1 cellular context compared by ENCODE assay signal in genomic region chr2:10043256-10043905, GRCh38.
TF ChIP-seq lines count a peak whose summit lies in the region.

Gene KLF11 (plus strand): TSS chr2:10043550. CDS start chr2:10043717, 167 bp downstream.

TF ChIP-seq in K562, 482 proteins besides CTCF, POLR2A, EP300 and RAD21 (continued from another document and continues in another):
- peak; percentile 67; the same call in 1 of the 2 replicates for TF ChIP-seq THAP12 (CRISPR knock-in tag; IDR thresholded peaks at IDR 0.05)
- no peak for TF ChIP-seq ZBTB2 (IDR thresholded peaks at IDR 0.05)
- peak; percentile 93 for TF ChIP-seq ZBTB1 (CRISPR knock-in tag; IDR thresholded peaks at IDR 0.05; ENCODE audit: borderline replicate concordance, low read depth)
- TF ChIP-seq XRCC3 (IDR thresholded peaks at IDR 0.05), result no peak
- TF ChIP-seq CBX1 (IDR thresholded peaks at IDR 0.05; ENCODE audit: low read depth), result no peak
- peak; percentile 22; the same call in 1 of the 2 replicates for TF ChIP-seq MXI1 (IDR thresholded peaks at IDR 0.05; ENCODE audit: low read depth, low read length)
- no peak for TF ChIP-seq NR2F6 (CRISPR knock-in tag; IDR thresholded peaks at IDR 0.05)
- no peak for TF ChIP-seq HCFC1 (IDR thresholded peaks at IDR 0.05; ENCODE audit: low read depth, low read length)
- no peak; the same call in 1 of the 2 replicates for TF ChIP-seq NCOR1 (IDR thresholded peaks at IDR 0.05)
- no peak for TF ChIP-seq SMARCB1 (IDR thresholded peaks at IDR 0.05; ENCODE audit: insufficient read length, low read depth)
- no peak for TF ChIP-seq DACH1 (IDR thresholded peaks at IDR 0.05; ENCODE audit: partially characterized antibody)
- no peak for TF ChIP-seq CBFB (CRISPR knock-in tag; IDR thresholded peaks at IDR 0.05)
- peak; percentile 32 for TF ChIP-seq TAF1 (IDR thresholded peaks at IDR 0.05; ENCODE audit: control insufficient read depth, extremely low read depth, insufficient read depth, low read length, severe bottlenecking)
- no peak for TF ChIP-seq TAF7 (tag; IDR thresholded peaks at IDR 0.05)
- no peak for TF ChIP-seq HDAC8 (tag; IDR thresholded peaks at IDR 0.05)
- no peak for TF ChIP-seq POU5F1 (IDR thresholded peaks at IDR 0.05; ENCODE audit: borderline replicate concordance, low read depth, low read length, partially characterized antibody)
- no peak for TF ChIP-seq BRF1 (IDR thresholded peaks at IDR 0.05; ENCODE audit: borderline replicate concordance, extremely low read depth, insufficient read length)
- TF ChIP-seq NEUROD1 (IDR thresholded peaks at IDR 0.05; ENCODE audit: borderline replicate concordance, low read depth, low read length, partially characterized antibody), result peak; percentile 14
- no peak for TF ChIP-seq ZNF830 (CRISPR knock-in tag; IDR thresholded peaks at IDR 0.05)
- TF ChIP-seq, protein P1, sequence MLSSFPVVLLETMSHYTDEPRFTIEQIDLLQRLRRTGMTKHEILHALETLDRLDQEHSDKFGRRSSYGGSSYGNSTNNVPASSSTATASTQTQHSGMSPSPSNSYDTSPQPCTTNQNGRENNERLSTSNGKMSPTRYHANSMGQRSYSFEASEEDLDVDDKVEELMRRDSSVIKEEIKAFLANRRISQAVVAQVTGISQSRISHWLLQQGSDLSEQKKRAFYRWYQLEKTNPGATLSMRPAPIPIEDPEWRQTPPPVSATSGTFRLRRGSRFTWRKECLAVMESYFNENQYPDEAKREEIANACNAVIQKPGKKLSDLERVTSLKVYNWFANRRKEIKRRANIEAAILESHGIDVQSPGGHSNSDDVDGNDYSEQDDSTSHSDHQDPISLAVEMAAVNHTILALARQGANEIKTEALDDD (IDR thresholded peaks at IDR 0.05), result no peak
- TF ChIP-seq STAT5A (IDR thresholded peaks at IDR 0.05; ENCODE audit: borderline replicate concordance, low read length), result no peak
- TF ChIP-seq ZC3H8 (IDR thresholded peaks at IDR 0.05), result no peak
- TF ChIP-seq ZNF280B (CRISPR knock-in tag; IDR thresholded peaks at IDR 0.05), result no peak
- no peak for TF ChIP-seq PHF21A (IDR thresholded peaks at IDR 0.05; ENCODE audit: borderline replicate concordance, low read depth)
- TF ChIP-seq SP2 (IDR thresholded peaks at IDR 0.05; ENCODE audit: extremely low read depth, low read depth, low read length, poor library complexity, severe bottlenecking), result peak; percentile 35
- peak; percentile 87; the same call in 1 of the 2 replicates for TF ChIP-seq FOXP1 (CRISPR knock-in tag; IDR thresholded peaks at IDR 0.05)
- TF ChIP-seq KHSRP (IDR thresholded peaks at IDR 0.05), result no peak
- TF ChIP-seq ZBTB5 (IDR thresholded peaks at IDR 0.05), result no peak
- TF ChIP-seq BRD9 (IDR thresholded peaks at IDR 0.05; ENCODE audit: low read depth, partially characterized antibody), result no peak
- TF ChIP-seq XRCC4 (IDR thresholded peaks at IDR 0.05; ENCODE audit: extremely low read depth, insufficient read depth, insufficient read length), result no peak
- no peak for TF ChIP-seq ZBTB49 (CRISPR knock-in tag; IDR thresholded peaks at IDR 0.05; ENCODE audit: borderline replicate concordance)
- TF ChIP-seq THRB (CRISPR knock-in tag; conservative IDR thresholded peaks at IDR 0.05), result no peak
- TF ChIP-seq E2F3 (CRISPR knock-in tag; IDR thresholded peaks at IDR 0.05), result no peak
- TF ChIP-seq NR3C1 (CRISPR knock-in tag; IDR thresholded peaks at IDR 0.05), result peak; percentile 93
- TF ChIP-seq ZNF57 (CRISPR knock-in tag; IDR thresholded peaks at IDR 0.05), result no peak
- TF ChIP-seq, protein P2, sequence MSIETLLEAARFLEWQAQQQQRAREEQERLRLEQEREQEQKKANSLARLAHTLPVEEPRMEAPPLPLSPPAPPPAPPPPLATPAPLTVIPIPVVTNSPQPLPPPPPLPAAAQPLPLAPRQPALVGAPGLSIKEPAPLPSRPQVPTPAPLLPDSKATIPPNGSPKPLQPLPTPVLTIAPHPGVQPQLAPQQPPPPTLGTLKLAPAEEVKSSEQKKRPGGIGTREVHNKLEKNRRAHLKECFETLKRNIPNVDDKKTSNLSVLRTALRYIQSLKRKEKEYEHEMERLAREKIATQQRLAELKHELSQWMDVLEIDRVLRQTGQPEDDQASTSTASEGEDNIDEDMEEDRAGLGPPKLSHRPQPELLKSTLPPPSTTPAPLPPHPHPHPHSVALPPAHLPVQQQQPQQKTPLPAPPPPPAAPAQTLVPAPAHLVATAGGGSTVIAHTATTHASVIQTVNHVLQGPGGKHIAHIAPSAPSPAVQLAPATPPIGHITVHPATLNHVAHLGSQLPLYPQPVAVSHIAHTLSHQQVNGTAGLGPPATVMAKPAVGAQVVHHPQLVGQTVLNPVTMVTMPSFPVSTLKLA (conservative IDR thresholded peaks at IDR 0.05), result 0 out of 4 replicates have a peak, but pooled peaks of 1 of the 2 experiments have one; percentile 8
- TF ChIP-seq, protein P3, sequence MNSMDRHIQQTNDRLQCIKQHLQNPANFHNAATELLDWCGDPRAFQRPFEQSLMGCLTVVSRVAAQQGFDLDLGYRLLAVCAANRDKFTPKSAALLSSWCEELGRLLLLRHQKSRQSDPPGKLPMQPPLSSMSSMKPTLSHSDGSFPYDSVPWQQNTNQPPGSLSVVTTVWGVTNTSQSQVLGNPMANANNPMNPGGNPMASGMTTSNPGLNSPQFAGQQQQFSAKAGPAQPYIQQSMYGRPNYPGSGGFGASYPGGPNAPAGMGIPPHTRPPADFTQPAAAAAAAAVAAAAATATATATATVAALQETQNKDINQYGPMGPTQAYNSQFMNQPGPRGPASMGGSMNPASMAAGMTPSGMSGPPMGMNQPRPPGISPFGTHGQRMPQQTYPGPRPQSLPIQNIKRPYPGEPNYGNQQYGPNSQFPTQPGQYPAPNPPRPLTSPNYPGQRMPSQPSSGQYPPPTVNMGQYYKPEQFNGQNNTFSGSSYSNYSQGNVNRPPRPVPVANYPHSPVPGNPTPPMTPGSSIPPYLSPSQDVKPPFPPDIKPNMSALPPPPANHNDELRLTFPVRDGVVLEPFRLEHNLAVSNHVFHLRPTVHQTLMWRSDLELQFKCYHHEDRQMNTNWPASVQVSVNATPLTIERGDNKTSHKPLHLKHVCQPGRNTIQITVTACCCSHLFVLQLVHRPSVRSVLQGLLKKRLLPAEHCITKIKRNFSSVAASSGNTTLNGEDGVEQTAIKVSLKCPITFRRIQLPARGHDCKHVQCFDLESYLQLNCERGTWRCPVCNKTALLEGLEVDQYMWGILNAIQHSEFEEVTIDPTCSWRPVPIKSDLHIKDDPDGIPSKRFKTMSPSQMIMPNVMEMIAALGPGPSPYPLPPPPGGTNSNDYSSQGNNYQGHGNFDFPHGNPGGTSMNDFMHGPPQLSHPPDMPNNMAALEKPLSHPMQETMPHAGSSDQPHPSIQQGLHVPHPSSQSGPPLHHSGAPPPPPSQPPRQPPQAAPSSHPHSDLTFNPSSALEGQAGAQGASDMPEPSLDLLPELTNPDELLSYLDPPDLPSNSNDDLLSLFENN (IDR thresholded peaks at IDR 0.05; ENCODE audit: low read depth in 2 of 2, low read length in 2 of 2), result no peak
- no peak for TF ChIP-seq ZNF445 (CRISPR knock-in tag; IDR thresholded peaks at IDR 0.05; ENCODE audit: low read depth)
- TF ChIP-seq PHB (CRISPR knock-in tag; IDR thresholded peaks at IDR 0.05), result no peak
- no peak for TF ChIP-seq SMARCA5 (IDR thresholded peaks at IDR 0.05)
- peak; percentile 6 for TF ChIP-seq L3MBTL2 (IDR thresholded peaks at IDR 0.05)
- TF ChIP-seq CTCFL (IDR thresholded peaks at IDR 0.05; ENCODE audit: borderline replicate concordance, insufficient read depth, low read depth, low read length, poor library complexity, severe bottlenecking), result no peak
